12 cellular contexts compared by ENCODE assay signal in genomic region chr6:336159-337114, GRCh38. TPM values are rescaled to one million over a fixed set of nuclear protein-coding genes. Genes with fewer than 3 reads are reported as not detected.
A peak's percentile ranks its signal among the peaks of the same experiment; 100 is the strongest.
DNase-seq lines count a peak whose midpoint lies in the region; ATAC-seq, FAIRE-seq and TF ChIP-seq lines count a peak whose summit lies in the region.
"Had no signal": no experiment of that assay in that cellular context is flagged by ENCODE, and none has a peak within 500 bp of the region (broad histone marks: within the 10 kb centered on the region; RNA-seq: fewer than 3 reads in every experiment).

No MANE protein-coding gene starts in this region.

- H3K9me3 Mint-ChIP-seq in activated T-cell treated with anti-CD3 and anti-CD28 coated beads, Interleukin-2, amount 50 U/mL, for 24 hours: no peaks in the 10 kb centered on the region

- intact Hi-C loops in spleen (cut with DNase I; ENCODE audit: low total_unique reads): no loop called here

- no peak for TF ChIP-seq CTCF in spleen (IDR thresholded peaks at IDR 0.05 in 8 of 11, conservative IDR thresholded peaks at IDR 0.05 in 3 of 11)

- no peak overlapping the region for H3K4me3 Mint-ChIP-seq in activated T-cell treated with anti-CD3 and anti-CD28 coated beads, Interleukin-2, amount 50 U/mL, for 24 hours
- peak overlapping the region; percentile 7 for H3K4me3 Mint-ChIP-seq in T-helper 17 cell

- no peaks in the 10 kb centered on the region for H3K27me3 ChIP-seq in spleen (replicated peaks in 1 of 7)

- ATAC-seq in HG02759 (IDR thresholded peaks at IDR 0.05; ENCODE audit: unreplicated experiment) (peak; percentile 42), T-helper 17 cell (peak; percentile 48)

- H3K27ac ChIP-seq in spleen: peak overlapping the region; percentile 3 to 84 (median 71)

- no peaks in the 10 kb centered on the region for H3K36me3 ChIP-seq in spleen

- H3K36me3 Mint-ChIP-seq in activated T-cell treated with anti-CD3 and anti-CD28 coated beads, Interleukin-2, amount 50 U/mL, for 24 hours (ENCODE audit: low read depth): peaks cover 11% of the 10 kb centered on the region
- no peaks in the 10 kb centered on the region for H3K36me3 Mint-ChIP-seq in T-helper 17 cell (ENCODE audit: low read depth)

- H3K27ac Mint-ChIP-seq in activated T-cell treated with anti-CD3 and anti-CD28 coated beads, Interleukin-2, amount 50 U/mL, for 24 hours: peak overlapping the region; percentile 31
- peak overlapping the region; percentile 2 for H3K27ac Mint-ChIP-seq in T-helper 17 cell

- 55 to 62% (median 58%) methylated on average over 10 of the region's 10 CpGs for WGBS in spleen, 5 donors

- no peak for TF ChIP-seq POLR2A in spleen (IDR thresholded peaks at IDR 0.05)
- TF ChIP-seq POLR2A in H54 (IDR thresholded peaks at IDR 0.05; ENCODE audit: low read depth, low read length): no peak

- H3K9me3 ChIP-seq in T-helper 17 cell (ENCODE audit: control insufficient read depth, low read length, poor library complexity, severe bottlenecking): no peaks in the 10 kb centered on the region
- H3K9me3 ChIP-seq in spleen: no peaks in the 10 kb centered on the region

- DNase-seq in activated T-cell treated with anti-CD3 and anti-CD28 coated beads, Interleukin-2, amount 50 U/mL, for 24 hours: peak; percentile 30
- DNase-seq in activated T-cell treated with anti-CD3 and anti-CD28 coated beads, Interleukin-2, amount 50 U/mL, for 1 hour: no peak
- DNase-seq in T-helper 17 cell (no peak), spleen (peak; percentile 76), H54 (ENCODE audit: insufficient read length, low spot score) (no peak), NCI-H2081 (lab: John Stamatoyannopoulos, UW) (no peak), NOMO-1 treated with DMSO at 0.1 percent for 48 hours (lab: John Stamatoyannopoulos, UW; ENCODE audit: unreplicated experiment) (no peak)
- DNase-seq: GOT3, mammary epithelial cell, NCI-H345 had no signal

- peaks cover 43 to 97% (median 83%) of the 10 kb centered on the region in 6 donors for H3K4me1 ChIP-seq in spleen

- no peaks in the 10 kb centered on the region for H3K27me3 Mint-ChIP-seq in activated T-cell treated with anti-CD3 and anti-CD28 coated beads, Interleukin-2, amount 50 U/mL, for 24 hours
- no peaks in the 10 kb centered on the region for H3K27me3 Mint-ChIP-seq in T-helper 17 cell

- peaks cover 56% of the 10 kb centered on the region for H3K4me1 Mint-ChIP-seq in activated T-cell treated with anti-CD3 and anti-CD28 coated beads, Interleukin-2, amount 50 U/mL, for 24 hours (ENCODE audit: low read depth)
- peaks cover 22% of the 10 kb centered on the region for H3K4me1 Mint-ChIP-seq in T-helper 17 cell

- peak overlapping the region in 1 of 8 donors; percentile 0 for H3K4me3 ChIP-seq in spleen

- no peak for FAIRE-seq in H54 (lab: Jason Lieb, UNC)
- FAIRE-seq: endometrium had no signal

RNA-seq across cellular contexts. Expression of gene DUSP22, which starts 44.1 kb away (rescaled TPM):
- 10 to 100 TPM; 26.9 to 38.1 TPM for total RNA-seq in T-helper 17 cell
- total RNA-seq in spleen: 100 to 1,000 TPM in 1 of 7 donors, 10 to 100 TPM in 6; 60.5 to 120 (median 75.5) TPM
- 10 to 100 TPM; 41.2 to 65.7 (median 46.8) TPM for polyA plus RNA-seq in spleen

RNA-seq across cellular contexts. Expression of gene IRF4, which starts 55.1 kb away (rescaled TPM):
- 10 to 100 TPM; 16.6 to 32.8 TPM for total RNA-seq in T-helper 17 cell
- total RNA-seq in spleen: 10 to 100 TPM; 39.2 to 91.3 (median 52.0) TPM
- polyA plus RNA-seq in spleen: 10 to 100 TPM in 2 of 3 donors, 1 to 10 TPM in 1; 8.7 to 11.9 (median 11.2) TPM
- total RNA-seq: mammary epithelial cell had no signal

Comparison
In these comparisons a context has a peak if more than half of its experiments do, and no peak if none do; other contexts are left out.
1. DNase-seq: peak in activated T-cell treated with anti-CD3 and anti-CD28 coated beads, Interleukin-2, amount 50 U/mL, for 24 hours (single experiment) and spleen (single experiment); none in activated T-cell treated with anti-CD3 and anti-CD28 coated beads, Interleukin-2, amount 50 U/mL, for 1 hour (single experiment), T-helper 17 cell (0 of 3), H54 (single experiment), NCI-H2081 (0 of 2) and NOMO-1 treated with DMSO at 0.1 percent for 48 hours (single experiment).